ENCODE assay signal across 22 cellular contexts in the genomic region with DNA sequence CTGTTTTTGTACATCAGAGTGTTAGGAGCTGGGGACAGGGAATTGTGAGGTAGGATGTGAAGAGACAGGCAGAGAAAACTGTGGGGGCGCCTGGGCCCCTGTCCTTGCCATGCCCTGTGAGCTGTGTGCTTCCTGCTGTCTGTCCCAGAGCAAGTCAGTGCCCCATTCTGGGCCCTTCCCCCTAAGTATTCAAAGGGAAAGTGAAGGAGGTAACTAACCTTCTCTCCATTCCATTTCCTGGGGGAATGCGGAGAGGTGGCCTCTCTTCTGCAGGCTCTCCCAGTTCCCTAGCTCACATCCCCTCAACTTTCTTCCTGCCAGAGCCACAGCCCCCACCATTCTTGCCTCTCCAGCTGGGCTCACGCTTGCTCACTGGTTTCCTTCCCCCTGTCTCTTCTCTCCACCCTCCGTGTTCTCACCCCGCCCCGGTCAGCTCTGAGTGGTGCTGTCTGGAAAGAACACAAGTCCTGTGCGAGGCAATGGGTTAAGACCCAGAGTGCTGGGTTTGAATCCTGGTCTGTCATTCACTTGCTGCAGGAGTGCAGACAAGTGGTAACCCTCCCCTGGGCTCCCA. TPM values are rescaled to one million over a fixed set of nuclear protein-coding genes. Genes with fewer than 3 reads are reported as not detected.
DNase-seq lines count a peak whose midpoint lies in the region; ATAC-seq and TF ChIP-seq lines count a peak whose summit lies in the region.
"Had no signal": no experiment of that assay in that cellular context is flagged by ENCODE, and none has a peak within 500 bp of the region (broad histone marks: within the 10 kb centered on the region; RNA-seq: fewer than 3 reads in every experiment).

No MANE protein-coding gene starts in this region.

- H4K20me1 ChIP-seq in osteoblast (ENCODE audit: insufficient read depth, low read length), result no peaks in the 10 kb centered on the region

- no peaks in the 10 kb centered on the region for H3K9me3 Mint-ChIP-seq in activated CD8-positive, alpha-beta T cell treated with anti-CD3 and anti-CD28 coated beads, Interleukin-2, amount 10 ng/mL, durations not matched to agents 7 days and 5 days (ENCODE audit: insufficient read depth)
- H3K9me3 Mint-ChIP-seq in activated CD8-positive, alpha-beta T cell treated with anti-CD3 and anti-CD28 coated beads for 36 hours, result no peaks in the 10 kb centered on the region
- no peaks in the 10 kb centered on the region for H3K9me3 Mint-ChIP-seq in endothelial cell (ENCODE audit: unreplicated experiment)
- no peaks in the 10 kb centered on the region for H3K9me3 Mint-ChIP-seq in natural killer cell
- H3K9me3 Mint-ChIP-seq: activated naive CD4-positive, alpha-beta T cell treated with anti-CD3 and anti-CD28 coated beads, Interleukin-2, amount 10 ng/mL, durations not matched to agents 7 days and 5 days; endodermal cell; memory B cell; natural killer cell treated with Interleukin-12 subunit alpha and Interleukin-12 subunit beta and Interleukin-15 and Interleukin-18, amount 100 ng/mL, for 72 hours; stimulated activated naive CD8-positive, alpha-beta T cell treated with anti-CD3 and anti-CD28 coated beads, Interleukin-15, amount 100 ng/mL, for 72 hours had no signal

- H3K4me3 ChIP-seq in osteoblast (ENCODE audit: insufficient read depth, low read length), result no peak overlapping the region
- H3K4me3 ChIP-seq in esophagus squamous epithelium, result no peak overlapping the region
- H3K4me3 ChIP-seq: Peyer's patch, skin epidermis had no signal

- H3K27me3 Mint-ChIP-seq in activated CD8-positive, alpha-beta T cell treated with anti-CD3 and anti-CD28 coated beads, Interleukin-2, amount 10 ng/mL, durations not matched to agents 7 days and 5 days (ENCODE audit: low read depth), result peaks cover 4% of the 10 kb centered on the region
- no peaks in the 10 kb centered on the region for H3K27me3 Mint-ChIP-seq in activated CD8-positive, alpha-beta T cell treated with anti-CD3 and anti-CD28 coated beads for 36 hours
- H3K27me3 Mint-ChIP-seq in endothelial cell (ENCODE audit: unreplicated experiment) (peaks cover 9% of the 10 kb centered on the region), natural killer cell (ENCODE audit: low read depth in 2 of 2) (peaks cover 0 to 3% of the 10 kb centered on the region in 2 donors)
- H3K27me3 Mint-ChIP-seq: stimulated activated naive CD8-positive, alpha-beta T cell treated with anti-CD3 and anti-CD28 coated beads, Interleukin-15, amount 100 ng/mL, for 72 hours had no signal

- no peak overlapping the region for H3K27ac ChIP-seq in osteoblast (ENCODE audit: low read depth, low read length)
- H3K27ac ChIP-seq in esophagus squamous epithelium, result no peak overlapping the region
- H3K27ac ChIP-seq: Peyer's patch, skin epidermis had no signal

- H3K4me2 ChIP-seq in osteoblast (ENCODE audit: insufficient read depth, low read length), result no peak overlapping the region

- no peak for TF ChIP-seq CTCF in activated CD8-positive, alpha-beta T cell treated with anti-CD3 and anti-CD28 coated beads for 36 hours (IDR thresholded peaks at IDR 0.05)
- no peak for TF ChIP-seq CTCF in endothelial cell (IDR thresholded peaks at IDR 0.05; ENCODE audit: unreplicated experiment)
- no peak for TF ChIP-seq CTCF in osteoblast (IDR thresholded peaks at IDR 0.05; ENCODE audit: extremely low read depth, low read depth, low read length)
- no peak for TF ChIP-seq CTCF in esophagus squamous epithelium (IDR thresholded peaks at IDR 0.05)
- TF ChIP-seq CTCF in natural killer cell (IDR thresholded peaks at IDR 0.05), result no peak

- H3K79me2 ChIP-seq in osteoblast (ENCODE audit: insufficient read depth, low read length), result no peaks in the 10 kb centered on the region

- POLR2A ChIA-PET in activated CD8-positive, alpha-beta T cell treated with anti-CD3 and anti-CD28 coated beads, Interleukin-2, amount 10 ng/mL, durations not matched to agents 7 days and 5 days (lab: Charles Lee), result no interaction called here
- POLR2A ChIA-PET in activated CD8-positive, alpha-beta T cell treated with anti-CD3 and anti-CD28 coated beads for 36 hours (lab: Charles Lee), result interaction anchor here (0.9 to 1.3 kb wide), 2 partner anchors 9 to 13 kb away, joined by 3 to 5 read pairs; no protein-coding TSS in a partner anchor

- H3K4me1 Mint-ChIP-seq in activated CD8-positive, alpha-beta T cell treated with anti-CD3 and anti-CD28 coated beads, Interleukin-2, amount 10 ng/mL, durations not matched to agents 7 days and 5 days (ENCODE audit: low read depth), result peaks cover 46% of the 10 kb centered on the region
- peaks cover 12% of the 10 kb centered on the region for H3K4me1 Mint-ChIP-seq in activated CD8-positive, alpha-beta T cell treated with anti-CD3 and anti-CD28 coated beads for 36 hours (ENCODE audit: low read depth)
- H3K4me1 Mint-ChIP-seq in endothelial cell (ENCODE audit: unreplicated experiment), result peaks cover 25% of the 10 kb centered on the region
- H3K4me1 Mint-ChIP-seq in natural killer cell, result peaks cover 0 to 20% of the 10 kb centered on the region in 2 donors
- H3K4me1 Mint-ChIP-seq: endodermal cell had no signal

- H3K36me3 ChIP-seq in osteoblast (ENCODE audit: insufficient read depth, low read length), result no peaks in the 10 kb centered on the region
- no peaks in the 10 kb centered on the region for H3K36me3 ChIP-seq in esophagus squamous epithelium
- H3K36me3 ChIP-seq: Peyer's patch had no signal

- CTCF ChIA-PET in activated CD8-positive, alpha-beta T cell treated with anti-CD3 and anti-CD28 coated beads, Interleukin-2, amount 10 ng/mL, durations not matched to agents 7 days and 5 days (lab: Charles Lee), result interaction anchor here (1.1 to 2.2 kb wide), 3 partner anchors 10 to 31 kb away, joined by 3 to 13 read pairs (median 8); a partner anchor contains a TSS
- CTCF ChIA-PET in activated CD8-positive, alpha-beta T cell treated with anti-CD3 and anti-CD28 coated beads for 36 hours (lab: Charles Lee), result interaction anchor here (1.0 to 2.6 kb wide), 3 partner anchors 9 to 86 kb away, joined by 4 to 11 read pairs (median 6); a partner anchor contains a TSS

- no peaks in the 10 kb centered on the region for H3K9me3 ChIP-seq in osteoblast (ENCODE audit: low read depth, low read length)
- no peaks in the 10 kb centered on the region for H3K9me3 ChIP-seq in esophagus squamous epithelium
- H3K9me3 ChIP-seq: Peyer's patch had no signal

- intact Hi-C loops in activated CD8-positive, alpha-beta T cell treated with anti-CD3 and anti-CD28 coated beads for 36 hours (cut with micrococcal nuclease), result no loop called here
- intact Hi-C loops in esophagus squamous epithelium (cut with DNase I) (no loop called here), natural killer cell (cut with micrococcal nuclease) (no loop called here)

- peak overlapping the region; percentile 11 for H3K27ac Mint-ChIP-seq in activated CD8-positive, alpha-beta T cell treated with anti-CD3 and anti-CD28 coated beads, Interleukin-2, amount 10 ng/mL, durations not matched to agents 7 days and 5 days
- H3K27ac Mint-ChIP-seq in activated CD8-positive, alpha-beta T cell treated with anti-CD3 and anti-CD28 coated beads for 36 hours, result no peak overlapping the region
- peak overlapping the region; percentile 61 for H3K27ac Mint-ChIP-seq in endothelial cell (ENCODE audit: unreplicated experiment)
- no peak overlapping the region for H3K27ac Mint-ChIP-seq in natural killer cell
- H3K27ac Mint-ChIP-seq: endodermal cell; memory B cell; natural killer cell treated with Interleukin-12 subunit alpha and Interleukin-12 subunit beta and Interleukin-15 and Interleukin-18, amount 100 ng/mL, for 72 hours; stimulated activated naive CD8-positive, alpha-beta T cell treated with anti-CD3 and anti-CD28 coated beads, Interleukin-15, amount 100 ng/mL, for 72 hours had no signal

- TF ChIP-seq POLR2A in esophagus squamous epithelium (IDR thresholded peaks at IDR 0.05), result no peak

- no peak for DNase-seq in activated CD8-positive, alpha-beta T cell treated with anti-CD3 and anti-CD28 coated beads, Interleukin-2, amount 10 ng/mL, durations not matched to agents 7 days and 5 days
- no peak for DNase-seq in activated CD8-positive, alpha-beta T cell treated with anti-CD3 and anti-CD28 coated beads for 36 hours
- DNase-seq in Kasumi-1 (lab: John Stamatoyannopoulos, UW) (peak; percentile 61 to 62), endothelial cell (ENCODE audit: low spot score) (no peak), osteoblast (ENCODE audit: insufficient read length, low spot score, missing footprints) (peak; percentile 73), esophagus squamous epithelium (lab: John Stamatoyannopoulos, UW) (no peak), DMS153 treated with DMSO at 0.1 percent for 48 hours (lab: John Stamatoyannopoulos, UW; ENCODE audit: unreplicated experiment) (no peak), natural killer cell (no peak)
- DNase-seq: 8988T; activated CD4-positive, alpha-beta T cell treated with anti-CD3 and anti-CD28 coated beads, Interleukin-2, amount 50 U/mL, for 1 hour; activated naive CD4-positive, alpha-beta T cell treated with anti-CD3 and anti-CD28 coated beads, Interleukin-2, amount 10 ng/mL, durations not matched to agents 7 days and 5 days; cerebellar nuclear complex; endodermal cell; NCI-H1092; NCI-H2029 treated with DMSO at 0.1 percent for 48 hours; stimulated activated CD4-positive, alpha-beta T cell treated with anti-CD3 and anti-CD28 coated beads, Interleukin-2, amount 100 ng/mL, for 48 hours; stimulated activated naive CD8-positive, alpha-beta T cell treated with anti-CD3 and anti-CD28 coated beads, Interleukin-15, amount 100 ng/mL, for 72 hours; trophoblast cell had no signal

- peaks cover 3% of the 10 kb centered on the region for H3K27me3 ChIP-seq in osteoblast (ENCODE audit: insufficient read depth, low read length)
- H3K27me3 ChIP-seq in esophagus squamous epithelium, result no peaks in the 10 kb centered on the region
- H3K27me3 ChIP-seq: Peyer's patch had no signal

- ATAC-seq in activated CD8-positive, alpha-beta T cell treated with anti-CD3 and anti-CD28 coated beads, Interleukin-2, amount 10 ng/mL, durations not matched to agents 7 days and 5 days, result no peak
- ATAC-seq in activated CD8-positive, alpha-beta T cell treated with anti-CD3 and anti-CD28 coated beads for 36 hours, result no peak
- ATAC-seq in natural killer cell, result no peak
- ATAC-seq: natural killer cell treated with Interleukin-12 subunit alpha and Interleukin-12 subunit beta and Interleukin-15 and Interleukin-18, amount 100 ng/mL, for 72 hours; stimulated activated naive CD8-positive, alpha-beta T cell treated with anti-CD3 and anti-CD28 coated beads, Interleukin-15, amount 100 ng/mL, for 72 hours had no signal

- peaks cover 4% of the 10 kb centered on the region for H3K36me3 Mint-ChIP-seq in activated CD8-positive, alpha-beta T cell treated with anti-CD3 and anti-CD28 coated beads, Interleukin-2, amount 10 ng/mL, durations not matched to agents 7 days and 5 days (ENCODE audit: low read depth)
- H3K36me3 Mint-ChIP-seq in activated CD8-positive, alpha-beta T cell treated with anti-CD3 and anti-CD28 coated beads for 36 hours (ENCODE audit: low read depth), result no peaks in the 10 kb centered on the region
- H3K36me3 Mint-ChIP-seq in endothelial cell (ENCODE audit: low read depth, unreplicated experiment), result no peaks in the 10 kb centered on the region
- no peaks in the 10 kb centered on the region for H3K36me3 Mint-ChIP-seq in natural killer cell
- H3K36me3 Mint-ChIP-seq: activated naive CD4-positive, alpha-beta T cell treated with anti-CD3 and anti-CD28 coated beads, Interleukin-2, amount 10 ng/mL, durations not matched to agents 7 days and 5 days; memory B cell; natural killer cell treated with Interleukin-12 subunit alpha and Interleukin-12 subunit beta and Interleukin-15 and Interleukin-18, amount 100 ng/mL, for 72 hours had no signal

- no peaks in the 10 kb centered on the region for H3K4me1 ChIP-seq in osteoblast (ENCODE audit: insufficient read depth, low read length)
- peaks cover 0 to 12% (median 0%) of the 10 kb centered on the region in 3 donors for H3K4me1 ChIP-seq in esophagus squamous epithelium
- H3K4me1 ChIP-seq: Peyer's patch had no signal

- 44 to 46% methylated on average over 7 of the region's 7 CpGs for WGBS in esophagus squamous epithelium, 2 donors

- H3K4me3 Mint-ChIP-seq in activated CD8-positive, alpha-beta T cell treated with anti-CD3 and anti-CD28 coated beads, Interleukin-2, amount 10 ng/mL, durations not matched to agents 7 days and 5 days, result no peak overlapping the region
- H3K4me3 Mint-ChIP-seq in activated CD8-positive, alpha-beta T cell treated with anti-CD3 and anti-CD28 coated beads for 36 hours, result no peak overlapping the region
- no peak overlapping the region for H3K4me3 Mint-ChIP-seq in endothelial cell (ENCODE audit: unreplicated experiment)
- no peak overlapping the region for H3K4me3 Mint-ChIP-seq in natural killer cell
- H3K4me3 Mint-ChIP-seq: activated naive CD4-positive, alpha-beta T cell treated with anti-CD3 and anti-CD28 coated beads, Interleukin-2, amount 10 ng/mL, durations not matched to agents 7 days and 5 days; endodermal cell; memory B cell; natural killer cell treated with Interleukin-12 subunit alpha and Interleukin-12 subunit beta and Interleukin-15 and Interleukin-18, amount 100 ng/mL, for 72 hours; stimulated activated naive CD8-positive, alpha-beta T cell treated with anti-CD3 and anti-CD28 coated beads, Interleukin-15, amount 100 ng/mL, for 72 hours had no signal

- H2AFZ ChIP-seq in osteoblast (ENCODE audit: low read length), result no peak overlapping the region

RNA-seq across cellular contexts. Expression of a gene that starts 9.7 kb away (rescaled TPM):
- 100 to 1,000 TPM; 127 to 133 TPM for total RNA-seq in activated CD8-positive, alpha-beta T cell treated with anti-CD3 and anti-CD28 coated beads, Interleukin-2, amount 10 ng/mL, durations not matched to agents 7 days and 5 days
- total RNA-seq in activated CD8-positive, alpha-beta T cell treated with anti-CD3 and anti-CD28 coated beads for 36 hours, result 10 to 100 TPM; 59.6 to 61.0 TPM
- total RNA-seq in endothelial cell (ENCODE audit: unreplicated experiment) (86.1 TPM), osteoblast (69.5 and 75.3 TPM in 2 replicates), esophagus squamous epithelium (10 to 100 TPM; 34.1 to 51.7 (median 44.8) TPM), natural killer cell (100 to 1,000 TPM; 134 to 193 (median 178) TPM)

Comparison
In these comparisons a context has a peak if more than half of its experiments do, and no peak if none do; other contexts are left out.
1. H3K27ac Mint-ChIP-seq: peak in activated CD8-positive, alpha-beta T cell treated with anti-CD3 and anti-CD28 coated beads, Interleukin-2, amount 10 ng/mL, durations not matched to agents 7 days and 5 days (single experiment) and endothelial cell (single experiment); none in activated CD8-positive, alpha-beta T cell treated with anti-CD3 and anti-CD28 coated beads for 36 hours (single experiment) and natural killer cell (0 of 2).
2. DNase-seq: peak in Kasumi-1 (2 of 2) and osteoblast (single experiment); none in activated CD8-positive, alpha-beta T cell treated with anti-CD3 and anti-CD28 coated beads, Interleukin-2, amount 10 ng/mL, durations not matched to agents 7 days and 5 days (single experiment), activated CD8-positive, alpha-beta T cell treated with anti-CD3 and anti-CD28 coated beads for 36 hours (single experiment), endothelial cell (single experiment), esophagus squamous epithelium (single experiment), DMS153 treated with DMSO at 0.1 percent for 48 hours (single experiment) and natural killer cell (single experiment).